In genomic region chr10:49243610-49244283, GRCh38 we compare ENCODE assay signal across 29 cellular contexts. TPM values are rescaled to one million over a fixed set of nuclear protein-coding genes. Genes with fewer than 3 reads are reported as not detected.
A peak's percentile ranks its signal among the peaks of the same experiment; 100 is the strongest.
DNase-seq lines count a peak whose midpoint lies in the region; ATAC-seq and TF ChIP-seq lines count a peak whose summit lies in the region.
"Had no signal": no experiment of that assay in that cellular context is flagged by ENCODE, and none has a peak within 500 bp of the region (broad histone marks: within the 10 kb centered on the region; RNA-seq: fewer than 3 reads in every experiment).

No MANE protein-coding gene starts in this region.

- POLR2A ChIA-PET in activated CD4-positive, alpha-beta memory T cell treated with anti-CD3 and anti-CD28 coated beads for 36 hours (lab: Charles Lee), result no interaction called here

- H3K4me1 Mint-ChIP-seq in stimulated activated memory B cell treated with anti-CD40 and anti-IgM and Interleukin-4, amounts not matched to agents 10 μg/mL and 1 μg/mL and 100 μg/mL, for 72 hours, result peaks cover 24% of the 10 kb centered on the region
- H3K4me1 Mint-ChIP-seq in stimulated activated naive CD8-positive, alpha-beta T cell treated with anti-CD3 and anti-CD28 coated beads, Interleukin-15, amount 100 ng/mL, for 72 hours, result no peaks in the 10 kb centered on the region
- no peaks in the 10 kb centered on the region for H3K4me1 Mint-ChIP-seq in activated CD4-positive, alpha-beta memory T cell treated with anti-CD3 and anti-CD28 coated beads for 36 hours (ENCODE audit: low read depth)
- H3K4me1 Mint-ChIP-seq: activated naive CD4-positive, alpha-beta T cell treated with anti-CD3 and anti-CD28 coated beads, Interleukin-2, amount 10 ng/mL, durations not matched to agents 7 days and 5 days had no signal

- H3K9me3 Mint-ChIP-seq in stimulated activated memory B cell treated with anti-CD40 and anti-IgM and Interleukin-4, amounts not matched to agents 10 μg/mL and 1 μg/mL and 100 μg/mL, for 72 hours, result peaks cover 3% of the 10 kb centered on the region
- peaks cover 4 to 6% of the 10 kb centered on the region in 2 donors for H3K9me3 Mint-ChIP-seq in stimulated activated naive CD8-positive, alpha-beta T cell treated with anti-CD3 and anti-CD28 coated beads, Interleukin-15, amount 100 ng/mL, for 72 hours
- H3K9me3 Mint-ChIP-seq in activated CD4-positive, alpha-beta memory T cell treated with anti-CD3 and anti-CD28 coated beads for 36 hours, result peaks cover 4% of the 10 kb centered on the region
- H3K9me3 Mint-ChIP-seq: activated naive CD4-positive, alpha-beta T cell treated with anti-CD3 and anti-CD28 coated beads, Interleukin-2, amount 10 ng/mL, durations not matched to agents 7 days and 5 days; CD8-positive, alpha-beta T cell; type B pancreatic cell had no signal

- H3K9me3 ChIP-seq in adipocyte (ENCODE audit: control insufficient read depth, low read length), result no peaks in the 10 kb centered on the region
- no peaks in the 10 kb centered on the region for H3K9me3 ChIP-seq in ovary
- H3K9me3 ChIP-seq: breast epithelium, mucosa of descending colon, right atrium auricular region had no signal

- peak overlapping the region; percentile 70 for H3K4me3 Mint-ChIP-seq in stimulated activated memory B cell treated with anti-CD40 and anti-IgM and Interleukin-4, amounts not matched to agents 10 μg/mL and 1 μg/mL and 100 μg/mL, for 72 hours
- no peak overlapping the region for H3K4me3 Mint-ChIP-seq in stimulated activated naive CD8-positive, alpha-beta T cell treated with anti-CD3 and anti-CD28 coated beads, Interleukin-15, amount 100 ng/mL, for 72 hours
- no peak overlapping the region for H3K4me3 Mint-ChIP-seq in activated CD4-positive, alpha-beta memory T cell treated with anti-CD3 and anti-CD28 coated beads for 36 hours
- H3K4me3 Mint-ChIP-seq: activated naive CD4-positive, alpha-beta T cell treated with anti-CD3 and anti-CD28 coated beads, Interleukin-2, amount 10 ng/mL, durations not matched to agents 7 days and 5 days; CD8-positive, alpha-beta T cell; nephron progenitor cell; type B pancreatic cell had no signal

- TF ChIP-seq EP300 in ovary (IDR thresholded peaks at IDR 0.05), result no peak

- intact Hi-C loops in ovary (cut with DNase I), result no loop called here
- intact Hi-C loops in activated CD4-positive, alpha-beta memory T cell treated with anti-CD3 and anti-CD28 coated beads for 36 hours (cut with micrococcal nuclease), result no loop called here

- peak overlapping the region; percentile 58 for H3K27ac Mint-ChIP-seq in stimulated activated memory B cell treated with anti-CD40 and anti-IgM and Interleukin-4, amounts not matched to agents 10 μg/mL and 1 μg/mL and 100 μg/mL, for 72 hours
- H3K27ac Mint-ChIP-seq in stimulated activated naive CD8-positive, alpha-beta T cell treated with anti-CD3 and anti-CD28 coated beads, Interleukin-15, amount 100 ng/mL, for 72 hours, result no peak overlapping the region
- H3K27ac Mint-ChIP-seq in activated CD4-positive, alpha-beta memory T cell treated with anti-CD3 and anti-CD28 coated beads for 36 hours, result no peak overlapping the region
- H3K27ac Mint-ChIP-seq: activated naive CD4-positive, alpha-beta T cell treated with anti-CD3 and anti-CD28 coated beads, Interleukin-2, amount 10 ng/mL, durations not matched to agents 7 days and 5 days; CD8-positive, alpha-beta T cell; nephron progenitor cell; type B pancreatic cell had no signal

- no peak overlapping the region for H3K9ac ChIP-seq in adipocyte (ENCODE audit: low read length)
- H3K9ac ChIP-seq: GM23248 had no signal

- peak; percentile 64 for ATAC-seq in stimulated activated memory B cell treated with anti-CD40 and anti-IgM and Interleukin-4, amounts not matched to agents 10 μg/mL and 1 μg/mL and 100 μg/mL, for 72 hours
- ATAC-seq in stimulated activated naive CD8-positive, alpha-beta T cell treated with anti-CD3 and anti-CD28 coated beads, Interleukin-15, amount 100 ng/mL, for 72 hours, result no peak
- ATAC-seq: activated CD4-positive, CD25-positive, alpha-beta regulatory T cell treated with anti-CD3 and anti-CD28 coated beads, Interleukin-2, amount 50 U/mL, for 24 hours; CD8-positive, alpha-beta T cell; GM12878; mucosa of descending colon had no signal

- H3K27me3 Mint-ChIP-seq in stimulated activated memory B cell treated with anti-CD40 and anti-IgM and Interleukin-4, amounts not matched to agents 10 μg/mL and 1 μg/mL and 100 μg/mL, for 72 hours, result no peaks in the 10 kb centered on the region
- peaks cover 8% of the 10 kb centered on the region for H3K27me3 Mint-ChIP-seq in stimulated activated naive CD8-positive, alpha-beta T cell treated with anti-CD3 and anti-CD28 coated beads, Interleukin-15, amount 100 ng/mL, for 72 hours
- peaks cover 10% of the 10 kb centered on the region for H3K27me3 Mint-ChIP-seq in activated CD4-positive, alpha-beta memory T cell treated with anti-CD3 and anti-CD28 coated beads for 36 hours

- peaks cover 19% of the 10 kb centered on the region for H3K27me3 ChIP-seq in adipocyte (replicated peaks; ENCODE audit: control insufficient read depth, insufficient read depth, low read length)
- no peaks in the 10 kb centered on the region for H3K27me3 ChIP-seq in ovary
- H3K27me3 ChIP-seq: breast epithelium, right atrium auricular region had no signal

- H3K27ac ChIP-seq in ovary, result no peak overlapping the region
- H3K27ac ChIP-seq: breast epithelium, GM23248 had no signal

- TF ChIP-seq CTCF in ovary (IDR thresholded peaks at IDR 0.05), result no peak

- TF ChIP-seq POLR2A in ovary (IDR thresholded peaks at IDR 0.05), result no peak

- H3K36me3 Mint-ChIP-seq in stimulated activated memory B cell treated with anti-CD40 and anti-IgM and Interleukin-4, amounts not matched to agents 10 μg/mL and 1 μg/mL and 100 μg/mL, for 72 hours, result no peaks in the 10 kb centered on the region
- H3K36me3 Mint-ChIP-seq in activated CD4-positive, alpha-beta memory T cell treated with anti-CD3 and anti-CD28 coated beads for 36 hours, result no peaks in the 10 kb centered on the region
- H3K36me3 Mint-ChIP-seq: activated naive CD4-positive, alpha-beta T cell treated with anti-CD3 and anti-CD28 coated beads, Interleukin-2, amount 10 ng/mL, durations not matched to agents 7 days and 5 days; CD8-positive, alpha-beta T cell; type B pancreatic cell had no signal

- DNase-seq in GF-D8 (lab: John Stamatoyannopoulos, UW) (peak; percentile 46), NOMO-1 treated with DMSO at 0.1 percent for 48 hours (lab: John Stamatoyannopoulos, UW; ENCODE audit: unreplicated experiment) (peak; percentile 84), adipocyte (ENCODE audit: low read depth) (no peak), ovary (no peak)
- DNase-seq in stimulated activated naive CD8-positive, alpha-beta T cell treated with anti-CD3 and anti-CD28 coated beads, Interleukin-15, amount 100 ng/mL, for 72 hours, result no peak
- DNase-seq in activated CD4-positive, alpha-beta memory T cell treated with anti-CD3 and anti-CD28 coated beads for 36 hours, result no peak
- DNase-seq: activated CD4-positive, alpha-beta T cell treated with anti-CD3 and anti-CD28 coated beads, Interleukin-2, amount 50 U/mL, for 48 hours; activated CD8-positive, alpha-beta memory T cell treated with anti-CD3 and anti-CD28 coated beads, Interleukin-2, amount 50 U/mL, for 4 hours; activated naive CD4-positive, alpha-beta T cell treated with anti-CD3 and anti-CD28 coated beads, Interleukin-2, amount 10 ng/mL, durations not matched to agents 7 days and 5 days; amygdala; CD8-positive, alpha-beta T cell; GM23248; mucosa of descending colon; NCI-H1105; NCI-H187 treated with DMSO at 0.1 percent for 48 hours; NCI-H2227 treated with DMSO at 0.1 percent for 48 hours; NCI-H526 treated with DMSO at 0.1 percent for 48 hours; nephron progenitor cell had no signal

- CTCF ChIA-PET in activated CD4-positive, alpha-beta memory T cell treated with anti-CD3 and anti-CD28 coated beads for 36 hours (lab: Charles Lee), result no interaction called here

- no peaks in the 10 kb centered on the region for H3K36me3 ChIP-seq in adipocyte (ENCODE audit: control insufficient read depth, insufficient read depth, low read length, severe bottlenecking)
- no peaks in the 10 kb centered on the region for H3K36me3 ChIP-seq in ovary
- H3K36me3 ChIP-seq: breast epithelium, right atrium auricular region had no signal

- peak overlapping the region; percentile 17 for H3K4me3 ChIP-seq in adipocyte (ENCODE audit: low read length)
- no peak overlapping the region for H3K4me3 ChIP-seq in ovary
- H3K4me3 ChIP-seq: breast epithelium, GM12878, GM23248, mucosa of descending colon, right atrium auricular region had no signal

- H3K4me1 ChIP-seq in adipocyte (ENCODE audit: control insufficient read depth, insufficient read depth, low read length) (peaks cover 16% of the 10 kb centered on the region), ovary (ENCODE audit: insufficient read depth) (no peaks in the 10 kb centered on the region)
- H3K4me1 ChIP-seq: breast epithelium had no signal

- WGBS in ovary, 3 donors, result 20 to 21% (median 21%) methylated on average over 6 of the region's 6 CpGs

RNA-seq across cellular contexts. Expression of gene C10orf71, which starts 55.2 kb away (rescaled TPM):
- total RNA-seq in ovary, result under 1 TPM in 1 of 7 donors, not detected in 6; 0.03 TPM
- polyA plus RNA-seq in ovary, result under 1 TPM; 0.01 to 0.03 TPM
- not detected for total RNA-seq in activated CD4-positive, alpha-beta memory T cell treated with anti-CD3 and anti-CD28 coated beads for 36 hours
- total RNA-seq: breast epithelium; CD8-positive, alpha-beta T cell; glomerular endothelial cell; GM12878; GM23248; LHCN-M2; lower leg skin; osteocyte; subcutaneous adipose tissue had no signal
- polyA plus RNA-seq: GM12878, GM23248 had no signal

RNA-seq across cellular contexts. Expression of gene TMEM273, which starts 55.6 kb away (rescaled TPM):
- total RNA-seq in ovary, result 10 to 100 TPM in 1 of 7 donors, 1 to 10 TPM in 6; 1.5 to 17.1 (median 4.3) TPM
- 10 to 100 TPM; 17.4 to 25.2 TPM for polyA plus RNA-seq in ovary
- 100 to 1,000 TPM; 106 to 108 TPM for total RNA-seq in activated CD4-positive, alpha-beta memory T cell treated with anti-CD3 and anti-CD28 coated beads for 36 hours
- total RNA-seq: GM23248, LHCN-M2, osteocyte had no signal
- polyA plus RNA-seq: GM23248 had no signal

Comparison
In these comparisons a context has a peak if more than half of its experiments do, and no peak if none do; other contexts are left out.
1. DNase-seq: peak in GF-D8 (single experiment) and NOMO-1 treated with DMSO at 0.1 percent for 48 hours (single experiment); none in adipocyte (single experiment), stimulated activated naive CD8-positive, alpha-beta T cell treated with anti-CD3 and anti-CD28 coated beads, Interleukin-15, amount 100 ng/mL, for 72 hours (0 of 2), ovary (0 of 5) and activated CD4-positive, alpha-beta memory T cell treated with anti-CD3 and anti-CD28 coated beads for 36 hours (single experiment).
2. RNA of gene TMEM273, which starts 55.6 kb away (total RNA-seq): 106 to 108 TPM in activated CD4-positive, alpha-beta memory T cell treated with anti-CD3 and anti-CD28 coated beads for 36 hours; 1.5 to 17.1 TPM in ovary; every median in the first group is over 4 times any median in the second.